Comparison of ENCODE assay signal across 1 cellular context in the genomic region with DNA sequence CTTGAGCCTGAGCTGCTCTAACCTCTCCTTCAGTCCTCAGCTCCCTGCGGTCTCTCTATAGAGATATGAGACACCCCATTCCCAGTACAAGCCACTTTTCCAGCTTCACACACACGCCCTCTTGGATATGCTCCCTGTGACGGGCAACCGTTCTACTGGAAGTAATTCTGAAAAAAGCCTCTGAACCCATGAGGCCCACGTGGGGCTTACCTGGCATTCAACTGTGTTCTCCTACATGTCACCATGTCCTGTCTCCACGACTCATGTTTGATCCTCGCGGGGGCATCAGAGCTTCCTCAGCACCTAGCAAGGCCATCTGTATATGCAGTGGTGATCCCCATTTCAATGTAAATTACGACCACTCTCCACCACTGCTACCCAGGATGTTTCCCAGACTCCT.
TF ChIP-seq lines count a peak whose summit lies in the region.

No MANE protein-coding gene starts in this region.

TF ChIP-seq in GM12878, 131 proteins besides CTCF, POLR2A, EP300 and RAD21:
- TF ChIP-seq NR2C2 (IDR thresholded peaks at IDR 0.05; ENCODE audit: borderline replicate concordance, control insufficient read depth, insufficient read length, low read depth), result no peak
- no peak for TF ChIP-seq SIX5 (IDR thresholded peaks at IDR 0.05; ENCODE audit: low read depth, low read length, severe bottlenecking)
- no peak for TF ChIP-seq HDAC2 (IDR thresholded peaks at IDR 0.05)
- TF ChIP-seq, protein P1, sequence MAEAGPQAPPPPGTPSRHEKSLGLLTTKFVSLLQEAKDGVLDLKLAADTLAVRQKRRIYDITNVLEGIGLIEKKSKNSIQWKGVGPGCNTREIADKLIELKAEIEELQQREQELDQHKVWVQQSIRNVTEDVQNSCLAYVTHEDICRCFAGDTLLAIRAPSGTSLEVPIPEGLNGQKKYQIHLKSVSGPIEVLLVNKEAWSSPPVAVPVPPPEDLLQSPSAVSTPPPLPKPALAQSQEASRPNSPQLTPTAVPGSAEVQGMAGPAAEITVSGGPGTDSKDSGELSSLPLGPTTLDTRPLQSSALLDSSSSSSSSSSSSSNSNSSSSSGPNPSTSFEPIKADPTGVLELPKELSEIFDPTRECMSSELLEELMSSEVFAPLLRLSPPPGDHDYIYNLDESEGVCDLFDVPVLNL (IDR thresholded peaks at IDR 0.05; ENCODE audit: low read depth, low read length), result no peak
- TF ChIP-seq MXI1 (IDR thresholded peaks at IDR 0.05; ENCODE audit: low read depth, low read length), result no peak
- TF ChIP-seq NFYA (IDR thresholded peaks at IDR 0.05; ENCODE audit: borderline replicate concordance, low read depth, low read length), result no peak
- TF ChIP-seq ZZZ3 (IDR thresholded peaks at IDR 0.05; ENCODE audit: control insufficient read depth, insufficient read length, low read depth), result no peak
- no peak for TF ChIP-seq ZNF217 (IDR thresholded peaks at IDR 0.05)
- no peak for TF ChIP-seq CBX5 (IDR thresholded peaks at IDR 0.05; ENCODE audit: low read depth)
- TF ChIP-seq ZNF622 (IDR thresholded peaks at IDR 0.05), result no peak
